18 cellular contexts compared by ENCODE assay signal in genomic region chr11:84498016-84498415, GRCh38.
DNase-seq lines count a peak whose midpoint lies in the region; ATAC-seq and TF ChIP-seq lines count a peak whose summit lies in the region.
"Had no signal": no experiment of that assay in that cellular context is flagged by ENCODE, and none has a peak within 500 bp of the region (broad histone marks: within the 10 kb centered on the region; RNA-seq: fewer than 3 reads in every experiment).

No MANE protein-coding gene starts in this region.

- H3K4me1 ChIP-seq in adrenal gland (replicated peaks in 1 of 2): peaks cover 0 to 15% of the 10 kb centered on the region in 2 donors
- peaks cover 4 to 8% of the 10 kb centered on the region in 2 donors for H3K4me1 ChIP-seq in thoracic aorta (ENCODE audit: control insufficient read depth in 1 of 2, low read depth in 2 of 2)

- no peak overlapping the region for H3K4me3 Mint-ChIP-seq in activated CD4-positive, alpha-beta T cell treated with anti-CD3 and anti-CD28 coated beads for 36 hours
- H3K4me3 Mint-ChIP-seq in glutamatergic neuron (ENCODE audit: unreplicated experiment): no peak overlapping the region
- H3K4me3 Mint-ChIP-seq: activated T-helper 17 cell treated with anti-CD3 and anti-CD28 coated beads, Interleukin-2, amount 50 U/mL, for 72 hours; CD4-positive, alpha-beta T cell had no signal

- WGBS in adrenal gland, 4 donors: 39 to 63% (median 45%) methylated on average over 4 of the region's 4 CpGs

- intact Hi-C loops in activated CD4-positive, alpha-beta T cell treated with anti-CD3 and anti-CD28 coated beads for 36 hours (cut with DNase I, micrococcal nuclease): no loop called here
- intact Hi-C loops in adrenal gland (cut with DNase I): no loop called here

- no peaks in the 10 kb centered on the region for H3K36me3 Mint-ChIP-seq in activated CD4-positive, alpha-beta T cell treated with anti-CD3 and anti-CD28 coated beads for 36 hours (ENCODE audit: low read depth)
- H3K36me3 Mint-ChIP-seq in glutamatergic neuron (ENCODE audit: unreplicated experiment): no peaks in the 10 kb centered on the region

- H3K27me3 ChIP-seq in adrenal gland (no peaks in the 10 kb centered on the region), thoracic aorta (replicated peaks; ENCODE audit: insufficient read depth) (no peaks in the 10 kb centered on the region)
- H3K27me3 ChIP-seq: thyroid gland had no signal

- peak overlapping the region in 2 of 5 donors; percentile 55 to 71 for H3K27ac ChIP-seq in adrenal gland
- H3K27ac ChIP-seq in thoracic aorta: no peak overlapping the region
- H3K27ac ChIP-seq: 22Rv1, thyroid gland had no signal

- DNase-seq in activated CD4-positive, alpha-beta T cell treated with anti-CD3 and anti-CD28 coated beads for 36 hours: peak; percentile 3
- no peak for DNase-seq in activated CD4-positive, alpha-beta T cell treated with anti-CD3 and anti-CD28 coated beads, Interleukin-2, amount 50 U/mL, for 1 hour
- peak; percentile 21 to 90 (median 77) for DNase-seq in adrenal gland
- peak; percentile 42 for DNase-seq in iris pigment epithelial cell (ENCODE audit: low read depth)
- DNase-seq in thoracic aorta (ENCODE audit: low spot score): peak; percentile 7
- DNase-seq in activated T-cell treated with anti-CD3 and anti-CD28 coated beads for 4 hours: no peak
- DNase-seq in glutamatergic neuron: no peak
- no peak for DNase-seq in NCI-H1694 treated with DMSO at 0.1 percent for 48 hours (lab: John Stamatoyannopoulos, UW)
- DNase-seq: CD4-positive, alpha-beta T cell; DND-41; islet precursor cell; NCI-H2081; NCI-H69; stimulated activated CD4-positive, alpha-beta T cell treated with anti-CD3 and anti-CD28 coated beads, Interleukin-4, amount 100 ng/mL, for 24 hours; stimulated activated CD8-positive, alpha-beta memory T cell treated with anti-CD3 and anti-CD28 coated beads, Interleukin-4, amount 100 ng/mL, for 48 hours; thyroid gland had no signal

- POLR2A ChIA-PET in activated CD4-positive, alpha-beta T cell treated with anti-CD3 and anti-CD28 coated beads for 36 hours (lab: Charles Lee): no interaction called here

- no peak overlapping the region for H3K27ac Mint-ChIP-seq in activated CD4-positive, alpha-beta T cell treated with anti-CD3 and anti-CD28 coated beads for 36 hours
- H3K27ac Mint-ChIP-seq in glutamatergic neuron (ENCODE audit: unreplicated experiment): no peak overlapping the region
- H3K27ac Mint-ChIP-seq: activated T-helper 17 cell treated with anti-CD3 and anti-CD28 coated beads, Interleukin-2, amount 50 U/mL, for 72 hours; CD4-positive, alpha-beta T cell had no signal

- no peak overlapping the region for H3K4me3 ChIP-seq in adrenal gland
- no peak overlapping the region for H3K4me3 ChIP-seq in thoracic aorta
- H3K4me3 ChIP-seq: thyroid gland had no signal

- H3K9me3 ChIP-seq in adrenal gland (replicated peaks in 1 of 3): no peaks in the 10 kb centered on the region
- no peaks in the 10 kb centered on the region for H3K9me3 ChIP-seq in thoracic aorta
- H3K9me3 ChIP-seq: thyroid gland had no signal

- H3K36me3 ChIP-seq in adrenal gland (replicated peaks in 1 of 2) (no peaks in the 10 kb centered on the region), thoracic aorta (no peaks in the 10 kb centered on the region)
- H3K36me3 ChIP-seq: thyroid gland had no signal

- no peaks in the 10 kb centered on the region for H3K27me3 Mint-ChIP-seq in activated CD4-positive, alpha-beta T cell treated with anti-CD3 and anti-CD28 coated beads for 36 hours
- H3K27me3 Mint-ChIP-seq in glutamatergic neuron (ENCODE audit: unreplicated experiment): no peaks in the 10 kb centered on the region
- H3K27me3 Mint-ChIP-seq: activated T-helper 17 cell treated with anti-CD3 and anti-CD28 coated beads, Interleukin-2, amount 50 U/mL, for 72 hours; CD4-positive, alpha-beta T cell had no signal

- TF ChIP-seq CTCF in adrenal gland (IDR thresholded peaks at IDR 0.05): no peak
- TF ChIP-seq CTCF in thoracic aorta (IDR thresholded peaks at IDR 0.05): no peak
- no peak for TF ChIP-seq CTCF in glutamatergic neuron (IDR thresholded peaks at IDR 0.05; ENCODE audit: partially characterized antibody, unreplicated experiment)

- no peak for ATAC-seq in activated CD4-positive, alpha-beta T cell treated with anti-CD3 and anti-CD28 coated beads for 36 hours
- peak; percentile 39 for ATAC-seq in thoracic aorta (ENCODE audit: insufficient number of reproducible peaks, low FRiP score, low read depth)
- ATAC-seq: activated T-helper 17 cell treated with anti-CD3 and anti-CD28 coated beads, Interleukin-2, amount 50 U/mL, for 72 hours had no signal

- H3K9me3 Mint-ChIP-seq in activated CD4-positive, alpha-beta T cell treated with anti-CD3 and anti-CD28 coated beads for 36 hours (ENCODE audit: low read depth): peaks cover 10% of the 10 kb centered on the region
- H3K9me3 Mint-ChIP-seq in glutamatergic neuron (ENCODE audit: unreplicated experiment): no peaks in the 10 kb centered on the region

- no peaks in the 10 kb centered on the region for H3K4me1 Mint-ChIP-seq in activated CD4-positive, alpha-beta T cell treated with anti-CD3 and anti-CD28 coated beads for 36 hours
- H3K4me1 Mint-ChIP-seq in glutamatergic neuron (ENCODE audit: low read depth, unreplicated experiment): no peaks in the 10 kb centered on the region
- H3K4me1 Mint-ChIP-seq: activated T-helper 17 cell treated with anti-CD3 and anti-CD28 coated beads, Interleukin-2, amount 50 U/mL, for 72 hours had no signal

- CTCF ChIA-PET in activated CD4-positive, alpha-beta T cell treated with anti-CD3 and anti-CD28 coated beads for 36 hours (lab: Charles Lee): no interaction called here

- no peak for TF ChIP-seq POLR2A in adrenal gland (IDR thresholded peaks at IDR 0.05)

Comparison
In these comparisons a context has a peak if more than half of its experiments do, and no peak if none do; other contexts are left out.
1. DNase-seq: peak in activated CD4-positive, alpha-beta T cell treated with anti-CD3 and anti-CD28 coated beads for 36 hours (single experiment), adrenal gland (7 of 7), iris pigment epithelial cell (single experiment) and thoracic aorta (single experiment); none in activated CD4-positive, alpha-beta T cell treated with anti-CD3 and anti-CD28 coated beads, Interleukin-2, amount 50 U/mL, for 1 hour (single experiment), activated T-cell treated with anti-CD3 and anti-CD28 coated beads for 4 hours (single experiment), glutamatergic neuron (single experiment) and NCI-H1694 treated with DMSO at 0.1 percent for 48 hours (single experiment).